9 cellular contexts compared by ENCODE assay signal in the genomic region with DNA sequence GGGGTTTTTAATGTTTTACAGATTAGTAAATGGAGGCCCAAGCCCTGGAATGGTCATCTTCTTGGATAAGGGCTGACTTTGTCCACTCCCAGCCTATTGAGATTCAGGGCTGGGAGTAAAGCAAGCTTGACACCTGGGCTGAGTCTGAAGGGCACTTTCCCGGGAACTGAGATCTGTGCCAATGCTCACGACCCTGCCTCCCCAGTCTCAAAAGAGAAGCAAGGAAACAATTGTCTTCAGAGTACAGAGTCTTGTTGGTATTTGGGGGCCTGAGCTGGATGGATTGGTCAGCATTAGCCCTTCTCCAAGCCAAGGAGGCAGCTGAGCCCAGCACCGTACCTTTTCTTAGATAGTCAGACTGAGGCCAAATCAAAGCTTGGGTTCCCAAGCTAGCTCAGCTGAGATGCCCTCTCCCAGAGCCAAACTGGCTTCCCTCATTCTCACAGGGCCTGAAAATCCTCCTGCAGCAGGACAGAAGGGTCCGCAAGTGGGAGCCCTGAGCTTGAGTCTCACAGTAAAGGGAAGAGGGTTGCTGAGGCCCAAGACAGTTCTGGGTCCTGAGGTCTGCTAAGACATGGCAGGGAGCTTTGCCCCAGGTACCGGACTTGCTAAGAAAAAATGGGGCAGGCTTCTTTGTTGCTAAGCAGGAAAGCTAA. TPM values are rescaled to one million over a fixed set of nuclear protein-coding genes. Genes with fewer than 3 reads are reported as not detected.
A peak's percentile ranks its signal among the peaks of the same experiment; 100 is the strongest.
DNase-seq lines count a peak whose midpoint lies in the region; ATAC-seq and TF ChIP-seq lines count a peak whose summit lies in the region.
"Had no signal": no experiment of that assay in that cellular context is flagged by ENCODE, and none has a peak within 500 bp of the region (broad histone marks: within the 10 kb centered on the region; RNA-seq: fewer than 3 reads in every experiment).

No MANE protein-coding gene starts in this region.

- no peaks in the 10 kb centered on the region for H3K27me3 ChIP-seq in left lung

- TF ChIP-seq CTCF in left lung (IDR thresholded peaks at IDR 0.05): no peak

- H3K4me1 ChIP-seq in left lung: peaks cover 16 to 47% of the 10 kb centered on the region in 2 donors

- H3K27me3 Mint-ChIP-seq in T-helper 2 cell treated with Interferon-gamma antibody and Interleukin-4, amounts not matched to agents 5 μg/mL and 100 μg/mL, for 36 hours (ENCODE audit: low read depth): no peaks in the 10 kb centered on the region
- no peaks in the 10 kb centered on the region for H3K27me3 Mint-ChIP-seq in activated naive CD8-positive, alpha-beta T cell treated with anti-CD3 and anti-CD28 coated beads, Interleukin-2, amount 10 ng/mL, durations not matched to agents 7 days and 5 days

- H3K27ac Mint-ChIP-seq in T-helper 2 cell treated with Interferon-gamma antibody and Interleukin-4, amounts not matched to agents 5 μg/mL and 100 μg/mL, for 36 hours: peak overlapping the region; percentile 31
- peak overlapping the region; percentile 93 for H3K27ac Mint-ChIP-seq in activated naive CD8-positive, alpha-beta T cell treated with anti-CD3 and anti-CD28 coated beads, Interleukin-2, amount 10 ng/mL, durations not matched to agents 7 days and 5 days

- H3K9me3 ChIP-seq in left lung: no peaks in the 10 kb centered on the region

- peaks cover 0 to 20% of the 10 kb centered on the region in 2 donors for H3K36me3 ChIP-seq in left lung

- H3K4me3 ChIP-seq in left lung: no peak overlapping the region

- H3K9me3 Mint-ChIP-seq in T-helper 2 cell treated with Interferon-gamma antibody and Interleukin-4, amounts not matched to agents 5 μg/mL and 100 μg/mL, for 36 hours: no peaks in the 10 kb centered on the region
- no peaks in the 10 kb centered on the region for H3K9me3 Mint-ChIP-seq in activated naive CD8-positive, alpha-beta T cell treated with anti-CD3 and anti-CD28 coated beads, Interleukin-2, amount 10 ng/mL, durations not matched to agents 7 days and 5 days

- H3K4me1 Mint-ChIP-seq in T-helper 2 cell treated with Interferon-gamma antibody and Interleukin-4, amounts not matched to agents 5 μg/mL and 100 μg/mL, for 36 hours (ENCODE audit: low read depth): peaks cover 43% of the 10 kb centered on the region
- peaks cover 42% of the 10 kb centered on the region for H3K4me1 Mint-ChIP-seq in activated naive CD8-positive, alpha-beta T cell treated with anti-CD3 and anti-CD28 coated beads, Interleukin-2, amount 10 ng/mL, durations not matched to agents 7 days and 5 days

- H3K27ac ChIP-seq in left lung: peak overlapping the region; percentile 31 to 99
- peak overlapping the region; percentile 100 for H3K27ac ChIP-seq in substantia nigra (ENCODE audit: low read depth, low read length, poor library complexity, severe bottlenecking)

- peaks cover 30% of the 10 kb centered on the region for H3K36me3 Mint-ChIP-seq in T-helper 2 cell treated with Interferon-gamma antibody and Interleukin-4, amounts not matched to agents 5 μg/mL and 100 μg/mL, for 36 hours (ENCODE audit: low read depth)
- H3K36me3 Mint-ChIP-seq in activated naive CD8-positive, alpha-beta T cell treated with anti-CD3 and anti-CD28 coated beads, Interleukin-2, amount 10 ng/mL, durations not matched to agents 7 days and 5 days: peaks cover 30% of the 10 kb centered on the region

- DNase-seq in T-helper 2 cell treated with Interferon-gamma antibody and Interleukin-4, amounts not matched to agents 5 μg/mL and 100 μg/mL, for 36 hours (ENCODE audit: low spot score): no peak
- no peak for DNase-seq in T-helper 2 cell
- no peak for DNase-seq in activated naive CD8-positive, alpha-beta T cell treated with anti-CD3 and anti-CD28 coated beads, Interleukin-2, amount 10 ng/mL, durations not matched to agents 7 days and 5 days
- DNase-seq in left lung: no peak
- no peak for DNase-seq in substantia nigra (lab: John Stamatoyannopoulos, UW)
- DNase-seq in RPMI8226: no peak
- DNase-seq in NCI-H1048 (lab: John Stamatoyannopoulos, UW): no peak
- DNase-seq: NCI-H446 had no signal

- intact Hi-C loops in left lung (cut with DNase I): loop anchor here in 1 of 2 donors (10.0 kb wide), 1 partner anchor 57 kb away; no protein-coding TSS in a partner anchor

- ATAC-seq in activated naive CD8-positive, alpha-beta T cell treated with anti-CD3 and anti-CD28 coated beads, Interleukin-2, amount 10 ng/mL, durations not matched to agents 7 days and 5 days (ENCODE audit: low read depth): no peak
- ATAC-seq in left lung (no peak), HG02798 (IDR thresholded peaks at IDR 0.05; ENCODE audit: poor library complexity, unreplicated experiment) (no peak)

- POLR2A ChIA-PET in activated naive CD8-positive, alpha-beta T cell treated with anti-CD3 and anti-CD28 coated beads, Interleukin-2, amount 10 ng/mL, durations not matched to agents 7 days and 5 days (lab: Charles Lee): interaction anchor here (1.1 to 53.3 kb wide), 6 partner anchors 10 to 46 kb away, joined by 3 to 1812 read pairs (median 228); no protein-coding TSS in a partner anchor

- H3K4me3 Mint-ChIP-seq in T-helper 2 cell treated with Interferon-gamma antibody and Interleukin-4, amounts not matched to agents 5 μg/mL and 100 μg/mL, for 36 hours: peak overlapping the region; percentile 29
- H3K4me3 Mint-ChIP-seq in activated naive CD8-positive, alpha-beta T cell treated with anti-CD3 and anti-CD28 coated beads, Interleukin-2, amount 10 ng/mL, durations not matched to agents 7 days and 5 days: peak overlapping the region; percentile 22

RNA-seq across cellular contexts. Expression of a gene that starts 3.7 kb away (rescaled TPM):
- total RNA-seq in activated naive CD8-positive, alpha-beta T cell treated with anti-CD3 and anti-CD28 coated beads, Interleukin-2, amount 10 ng/mL, durations not matched to agents 7 days and 5 days: 100 to 1,000 TPM; 150 to 159 TPM
- 10 to 100 TPM; 40.7 to 73.8 TPM for total RNA-seq in left lung
